ENCODE assay signal across 8 cellular contexts in genomic region chr22:19174106-19175025, GRCh38. TPM values are rescaled to one million over a fixed set of nuclear protein-coding genes. Genes with fewer than 3 reads are reported as not detected.
A peak's percentile ranks its signal among the peaks of the same experiment; 100 is the strongest.
DNase-seq lines count a peak whose midpoint lies in the region; ATAC-seq and TF ChIP-seq lines count a peak whose summit lies in the region.

No MANE protein-coding gene starts in this region.

- ATAC-seq in GM19035 (IDR thresholded peaks at IDR 0.05; ENCODE audit: unreplicated experiment): no peak
- no peak for ATAC-seq in GM21515 (IDR thresholded peaks at IDR 0.05; ENCODE audit: unreplicated experiment)
- ATAC-seq in GM18517 (IDR thresholded peaks at IDR 0.05; ENCODE audit: unreplicated experiment): no peak

- peak overlapping the region; percentile 34 for H3K4me3 Mint-ChIP-seq in HFFc6

- peaks cover 63% of the 10 kb centered on the region for H3K4me1 Mint-ChIP-seq in HFFc6 (ENCODE audit: low read depth)

- peaks cover 4% of the 10 kb centered on the region for H3K27me3 Mint-ChIP-seq in HFFc6 (ENCODE audit: insufficient read depth)

- peak overlapping the region in 4 of 5 donors; percentile 41 to 93 (median 52) for H3K27ac ChIP-seq in adrenal gland
- peak overlapping the region; percentile 10 for H3K27ac ChIP-seq in layer of hippocampus (ENCODE audit: low read depth, low read length)

- no peak overlapping the region for H3K4me3 ChIP-seq in adrenal gland

- H3K27ac Mint-ChIP-seq in HFFc6: peak overlapping the region; percentile 98

- no peaks in the 10 kb centered on the region for H3K9me3 ChIP-seq in adrenal gland (replicated peaks in 1 of 3)

- peaks cover 11% of the 10 kb centered on the region; the same call in 1 of the 2 replicates for H3K36me3 Mint-ChIP-seq in HFFc6 (ENCODE audit: low read depth)

- H3K27me3 ChIP-seq in adrenal gland (peaks cover under 1% of the 10 kb centered on the region), layer of hippocampus (ENCODE audit: control insufficient read depth, insufficient read depth, low read length) (no peaks in the 10 kb centered on the region)

- H3K36me3 ChIP-seq in adrenal gland (replicated peaks in 1 of 2): peaks cover 0 to 5% of the 10 kb centered on the region in 2 donors

- TF ChIP-seq CTCF in HFFc6 (IDR thresholded peaks at IDR 0.05) (no peak), adrenal gland (IDR thresholded peaks at IDR 0.05) (no peak), GM13977 (IDR thresholded peaks at IDR 0.05; ENCODE audit: extremely low read depth, insufficient read depth, missing control alignments) (no peak)

- peak in 1 of 2 donors; percentile 52 for TF ChIP-seq POLR2A in adrenal gland (IDR thresholded peaks at IDR 0.05)

- in situ Hi-C loops in GM13977 (cut with MboI; ENCODE audit: low pct_unique_long_range_greater_than_20kb, low sequenced_read_pairs, unreplicated experiment): no loop called here

- intact Hi-C loops in adrenal gland (cut with DNase I): no loop called here

- DNase-seq in AG20443 (ENCODE audit: low spot score): peak; percentile 56
- peak; percentile 73 for DNase-seq in HFFc6
- DNase-seq in adrenal gland: peak in 6 of 7 donors; percentile 65 to 88 (median 81)
- no peak for DNase-seq in GM13977 (ENCODE audit: low spot score)

- WGBS in adrenal gland, 4 donors: 27 to 45% (median 39%) methylated on average over 5 to 14 of the region's 14 CpGs

- peaks cover 47 to 56% of the 10 kb centered on the region in 2 donors for H3K4me1 ChIP-seq in adrenal gland (replicated peaks in 1 of 2)

- no peaks in the 10 kb centered on the region for H3K9me3 Mint-ChIP-seq in HFFc6

RNA-seq across cellular contexts. Expression of gene SLC25A1, which starts 4.2 kb away (rescaled TPM):
- 100 to 1,000 TPM; 102 to 124 (median 108) TPM for total RNA-seq in HFFc6 (2021; fragmentation: NEBNext Ultra II Directional; extraction: Animal tissue kit (Norgen Biotek cat#: 25700))
- 100 to 1,000 TPM in 6 of 8 donors, 10 to 100 TPM in 2; 99.0 to 170 (median 128) TPM for total RNA-seq in adrenal gland
- polyA plus RNA-seq in adrenal gland: 10 to 100 TPM; 59.2 to 89.9 (median 71.1) TPM

RNA-seq across cellular contexts. Expression of gene GSC2, which starts 24.3 kb away (rescaled TPM):
- not detected for total RNA-seq in HFFc6 (2021; fragmentation: NEBNext Ultra II Directional; extraction: Animal tissue kit (Norgen Biotek cat#: 25700))
- not detected for total RNA-seq in adrenal gland
- not detected for polyA plus RNA-seq in adrenal gland

RNA-seq across cellular contexts. Expression of gene ESS2, which starts 29.9 kb away (rescaled TPM):
- 10 to 100 TPM; 16.6 to 19.2 (median 17.6) TPM for total RNA-seq in HFFc6 (2021; fragmentation: NEBNext Ultra II Directional; extraction: Animal tissue kit (Norgen Biotek cat#: 25700))
- 10 to 100 TPM; 12.1 to 20.4 (median 16.2) TPM for total RNA-seq in adrenal gland
- polyA plus RNA-seq in adrenal gland: 10 to 100 TPM in 2 of 3 donors, 1 to 10 TPM in 1; 4.2 to 36.4 (median 35.0) TPM

RNA-seq across cellular contexts. Expression of gene TSSK2, which starts 43.3 kb away (rescaled TPM):
- total RNA-seq in HFFc6 (2021; fragmentation: NEBNext Ultra II Directional; extraction: Animal tissue kit (Norgen Biotek cat#: 25700)): not detected
- total RNA-seq in adrenal gland: not detected
- under 1 TPM in 1 of 3 donors, not detected in 2; 0.32 TPM for polyA plus RNA-seq in adrenal gland

RNA-seq across cellular contexts. Expression of gene DGCR2, which starts 52.2 kb away (rescaled TPM):
- 10 to 100 TPM; 46.1 to 57.9 (median 53.7) TPM for total RNA-seq in HFFc6 (2021; fragmentation: NEBNext Ultra II Directional; extraction: Animal tissue kit (Norgen Biotek cat#: 25700))
- 10 to 100 TPM; 37.8 to 70.1 (median 63.6) TPM for total RNA-seq in adrenal gland
- polyA plus RNA-seq in adrenal gland: 10 to 100 TPM; 24.3 to 34.6 (median 29.7) TPM
